8 cellular contexts compared by ENCODE assay signal in the genomic region with DNA sequence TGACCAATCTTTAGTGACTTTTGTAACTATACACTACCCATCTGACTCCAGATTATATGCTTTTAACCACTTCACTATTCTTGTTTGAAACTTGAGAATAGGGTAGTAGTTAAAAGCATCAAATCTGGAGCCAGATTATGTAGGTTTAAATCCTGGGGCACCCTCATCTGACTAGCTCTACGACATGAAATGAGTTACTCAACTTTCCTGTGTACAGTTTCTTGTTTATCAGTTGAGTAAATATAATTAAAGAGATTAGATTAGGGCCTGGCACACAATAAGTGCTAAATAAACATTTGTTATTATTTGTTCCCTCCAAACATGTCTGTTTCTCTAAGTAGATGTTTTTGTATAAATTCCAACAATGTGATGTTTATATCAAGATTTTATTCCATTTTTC.
"Had no signal": no experiment of that assay in that cellular context is flagged by ENCODE, and none has a peak within 500 bp of the region (broad histone marks: within the 10 kb centered on the region; RNA-seq: fewer than 3 reads in every experiment).

No MANE protein-coding gene starts in this region.

- ATAC-seq: GM12878 had no signal

- H3K4me3 ChIP-seq: GM12878 had no signal

- DNase-seq: GDM1, GF-D8 had no signal

- FAIRE-seq: G401.6, GM12878, GM12891, GM12892, GM18507, GM19239 had no signal
